In the genomic region with DNA sequence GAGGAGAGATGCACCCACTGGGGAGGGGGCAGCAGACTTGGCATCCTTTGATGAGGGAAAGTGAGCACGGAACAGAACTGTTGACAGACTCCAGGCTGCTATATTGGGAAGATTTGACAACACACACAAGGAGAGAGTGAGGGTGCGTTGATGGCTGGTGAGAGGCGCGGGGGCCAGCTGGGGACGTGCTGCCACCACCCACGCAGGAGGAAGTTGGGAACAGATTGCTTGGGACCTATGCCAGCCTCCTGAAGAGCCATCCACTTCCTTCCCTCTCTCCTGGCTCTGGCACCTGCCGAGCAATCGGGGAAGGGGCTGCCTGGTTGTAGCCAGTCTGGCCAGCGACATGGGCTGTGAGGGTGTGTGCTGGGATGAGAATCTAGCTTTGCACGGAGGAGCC, we compare ENCODE assay signal across 11 cellular contexts.
"Had no signal": no experiment of that assay in that cellular context is flagged by ENCODE, and none has a peak within 500 bp of the region (broad histone marks: within the 10 kb centered on the region; RNA-seq: fewer than 3 reads in every experiment).

No MANE protein-coding gene starts in this region.

- H3K4me3 ChIP-seq: coronary artery, tibial artery, vagina had no signal

- H3K9me3 Mint-ChIP-seq: activated naive CD4-positive, alpha-beta T cell treated with anti-CD3 and anti-CD28 coated beads, Interleukin-2, amount 50 U/mL, for 24 hours had no signal

- H3K4me3 Mint-ChIP-seq: activated naive CD4-positive, alpha-beta T cell treated with anti-CD3 and anti-CD28 coated beads, Interleukin-2, amount 50 U/mL, for 24 hours; naive thymus-derived CD4-positive, alpha-beta T cell had no signal

- H3K9me3 ChIP-seq: tibial artery, vagina had no signal

- H3K36me3 ChIP-seq: tibial artery, vagina had no signal

- DNase-seq: activated CD4-positive, alpha-beta T cell treated with anti-CD3 and anti-CD28 coated beads, Interleukin-2, amount 50 U/mL, for 1 hour; activated T-cell treated with anti-CD3 and anti-CD28 coated beads for 4 hours; effector CD4-positive, alpha-beta T cell; foreskin keratinocyte; mammary epithelial cell; naive thymus-derived CD4-positive, alpha-beta T cell; small intestine had no signal

- ATAC-seq: foreskin keratinocyte; naive thymus-derived CD4-positive, alpha-beta T cell had no signal

- H3K27ac Mint-ChIP-seq: activated naive CD4-positive, alpha-beta T cell treated with anti-CD3 and anti-CD28 coated beads, Interleukin-2, amount 50 U/mL, for 24 hours; naive thymus-derived CD4-positive, alpha-beta T cell had no signal

- H3K27ac ChIP-seq: coronary artery, foreskin keratinocyte, tibial artery, vagina had no signal

- H3K4me1 ChIP-seq: foreskin keratinocyte, vagina had no signal

- H3K27me3 ChIP-seq: vagina had no signal
